Comparison of ENCODE assay signal across 17 cellular contexts in genomic region chr1:154814106-154814505, GRCh38. TPM values are rescaled to one million over a fixed set of nuclear protein-coding genes. Genes with fewer than 3 reads are reported as not detected.
A peak's percentile ranks its signal among the peaks of the same experiment; 100 is the strongest.
DNase-seq lines count a peak whose midpoint lies in the region; ATAC-seq, FAIRE-seq and TF ChIP-seq lines count a peak whose summit lies in the region.
"Had no signal": no experiment of that assay in that cellular context is flagged by ENCODE, and none has a peak within 500 bp of the region (broad histone marks: within the 10 kb centered on the region; RNA-seq: fewer than 3 reads in every experiment).

No MANE protein-coding gene starts in this region.

- no peak for ATAC-seq in K562

- no peak for TF ChIP-seq CTCF in K562 (IDR thresholded peaks at IDR 0.05 in 2 of 3, conservative IDR thresholded peaks at IDR 0.05 in 1 of 3; ENCODE audit: insufficient read depth in 2 of 3, low read depth in 1 of 3, low read length in 3 of 3)
- TF ChIP-seq CTCF in esophagus squamous epithelium (IDR thresholded peaks at IDR 0.05) = no peak
- no peak for TF ChIP-seq CTCF in smooth muscle cell (IDR thresholded peaks at IDR 0.05; ENCODE audit: borderline replicate concordance, insufficient read depth, poor library complexity, severe bottlenecking)

- intact Hi-C loops in K562 (cut with micrococcal nuclease) = no loop called here
- intact Hi-C loops in esophagus squamous epithelium (cut with DNase I) = no loop called here

- H3K4me3 ChIP-seq in K562 = no peak overlapping the region
- H3K4me3 ChIP-seq in esophagus squamous epithelium = no peak overlapping the region
- H3K4me3 ChIP-seq in skeletal muscle tissue (ENCODE audit: low read length in 3 of 3) = no peak overlapping the region
- H3K4me3 ChIP-seq in smooth muscle cell = no peak overlapping the region
- H3K4me3 ChIP-seq: HAP-1 had no signal

- no peak overlapping the region for H3K4me2 ChIP-seq in K562 (ENCODE audit: insufficient read depth, low read length)
- H3K4me2 ChIP-seq in smooth muscle cell = no peak overlapping the region

- no peaks in the 10 kb centered on the region for H3F3A ChIP-seq in smooth muscle cell (ENCODE audit: low read depth)

- peaks cover 0 to 5% of the 10 kb centered on the region in 2 experiments; a peak in 1 of 5 replicates for H3K4me1 ChIP-seq in K562 (replicated peaks in 1 of 2; ENCODE audit: control insufficient read depth in 2 of 2, insufficient read depth in 2 of 2, low read length in 2 of 2)
- H3K4me1 ChIP-seq in esophagus squamous epithelium = peaks cover 0 to 41% (median 22%) of the 10 kb centered on the region in 3 donors
- peaks cover 27 to 50% (median 29%) of the 10 kb centered on the region in 3 donors for H3K4me1 ChIP-seq in skeletal muscle tissue (ENCODE audit: control insufficient read depth in 3 of 3, insufficient read depth in 3 of 3, low read length in 3 of 3)
- H3K4me1 ChIP-seq in smooth muscle cell (ENCODE audit: low read depth) = peaks cover 4% of the 10 kb centered on the region

- H3K27ac ChIP-seq in K562 (ENCODE audit: extremely low read depth, low read depth, low read length) (no peak overlapping the region), esophagus squamous epithelium (peak overlapping the region in 3 of 4 donors; percentile 43 to 64 (median 44)), skeletal muscle tissue (ENCODE audit: low read depth, low read length) (peak overlapping the region; percentile 74), smooth muscle cell (ENCODE audit: low read depth) (no peak overlapping the region)
- H3K27ac ChIP-seq: 22Rv1, C4-2B had no signal

- FAIRE-seq in K562 (lab: Jason Lieb, UNC) = no peak
- FAIRE-seq: D721Med, G401.6 had no signal

- H3K79me2 ChIP-seq in K562 (ENCODE audit: control insufficient read depth, insufficient read depth, low read length) = no peaks in the 10 kb centered on the region
- no peaks in the 10 kb centered on the region for H3K79me2 ChIP-seq in smooth muscle cell (ENCODE audit: low read depth)

- no TSS peak for BruUV-seq in K562 (replicated peaks; lab: Mats Ljungman, UMichigan)

- H3K27me3 ChIP-seq in K562 (ENCODE audit: control insufficient read depth in 2 of 2, insufficient read depth in 2 of 2, low read length in 2 of 2) (peaks cover 62 to 86% of the 10 kb centered on the region in 2 experiments), esophagus squamous epithelium (no peaks in the 10 kb centered on the region), skeletal muscle tissue (ENCODE audit: control insufficient read depth in 3 of 3, insufficient read depth in 3 of 3, low read length in 3 of 3) (no peaks in the 10 kb centered on the region), smooth muscle cell (ENCODE audit: low read depth) (no peaks in the 10 kb centered on the region)

- no peaks in the 10 kb centered on the region for H3K9me3 ChIP-seq in K562 (replicated peaks; ENCODE audit: control insufficient read depth, insufficient read depth, low read depth, low read length)
- no peaks in the 10 kb centered on the region for H3K9me3 ChIP-seq in esophagus squamous epithelium
- no peaks in the 10 kb centered on the region for H3K9me3 ChIP-seq in skeletal muscle tissue (ENCODE audit: control insufficient read depth in 3 of 3, low read length in 3 of 3)
- H3K9me3 ChIP-seq in smooth muscle cell (replicated peaks; ENCODE audit: low read depth) = no peaks in the 10 kb centered on the region
- H3K9me3 ChIP-seq: HAP-1 had no signal

- in situ Hi-C loops in K562 (cut with MboI) = no loop called here

- TF ChIP-seq RAD21 in K562 (CRISPR knock-in tag; conservative IDR thresholded peaks at IDR 0.05 in 1 of 2, IDR thresholded peaks at IDR 0.05 in 1 of 2) = no peak

- POLR2A ChIA-PET in K562 (lab: Yijun Ruan, JAX) = interaction anchor here (0.5 kb wide), 1 partner anchor 38 kb away, joined by 3 read pairs; no protein-coding TSS in a partner anchor

- CTCF ChIA-PET in K562 (lab: Yijun Ruan, JAX; ENCODE audit: low intra/inter-chr PET ratio) = no interaction called here

- H4K20me1 ChIP-seq in K562 (replicated peaks; ENCODE audit: control insufficient read depth, insufficient read depth, low read length) (peaks cover 6% of the 10 kb centered on the region; the same call in 1 of the 2 replicates), smooth muscle cell (ENCODE audit: low read depth) (no peaks in the 10 kb centered on the region)

- H2AFZ ChIP-seq in K562 (ENCODE audit: low read depth, low read length) (no peak overlapping the region), smooth muscle cell (ENCODE audit: low read depth) (no peak overlapping the region)

- TF ChIP-seq POLR2A in K562 (conservative IDR thresholded peaks at IDR 0.05) (no peak), esophagus squamous epithelium (IDR thresholded peaks at IDR 0.05) (no peak)

- no peak overlapping the region for H3K9ac ChIP-seq in K562 (ENCODE audit: insufficient read depth in 1 of 2, low read depth in 2 of 2, low read length in 2 of 2)
- peak overlapping the region in 2 of 3 donors; percentile 35 to 50 for H3K9ac ChIP-seq in skeletal muscle tissue (ENCODE audit: low read depth in 1 of 3, low read length in 3 of 3)
- no peak overlapping the region for H3K9ac ChIP-seq in smooth muscle cell (ENCODE audit: low read depth)

- 8% methylated on average over 3 of the region's 4 CpGs for WGBS in K562 (ENCODE audit: insufficient coverage, low coverage, missing lambda C conversion rate)
- WGBS in esophagus squamous epithelium, 2 donors = 62 to 79% methylated on average over 3 to 4 of the region's 4 CpGs
- 93% methylated on average over 4 of the region's 4 CpGs for WGBS in smooth muscle cell (ENCODE audit: low lambda C conversion rate)

- no peaks in the 10 kb centered on the region for H3K9me1 ChIP-seq in K562 (ENCODE audit: control insufficient read depth, insufficient read depth, low read length)

- TF ChIP-seq EP300 in K562 (IDR thresholded peaks at IDR 0.05; ENCODE audit: low read length) = no peak

- H3K36me3 ChIP-seq in K562 (ENCODE audit: control insufficient read depth, insufficient read depth, low read length) (no peaks in the 10 kb centered on the region), esophagus squamous epithelium (no peaks in the 10 kb centered on the region), skeletal muscle tissue (ENCODE audit: control insufficient read depth in 3 of 3, insufficient read depth in 3 of 3, low read length in 3 of 3) (no peaks in the 10 kb centered on the region), smooth muscle cell (ENCODE audit: low read depth) (no peaks in the 10 kb centered on the region)
- H3K36me3 ChIP-seq: HAP-1 had no signal

- DNase-seq in DMS53 (lab: John Stamatoyannopoulos, UW) (peak; percentile 32), DMS53 treated with DMSO at 0.1 percent for 48 hours (lab: John Stamatoyannopoulos, UW; ENCODE audit: unreplicated experiment) (no peak), K562 (ENCODE audit: extremely low read depth in 1 of 4, low spot score in 3 of 4) (no peak), esophagus squamous epithelium (lab: John Stamatoyannopoulos, UW) (no peak), smooth muscle cell (lab: John Stamatoyannopoulos, UW; ENCODE audit: unreplicated experiment) (no peak), NCI-H510A treated with DMSO at 0.1 percent for 48 hours (lab: John Stamatoyannopoulos, UW) (no peak), NCI-H1105 (lab: John Stamatoyannopoulos, UW) (no peak)
- DNase-seq: AML-193, NCI-H1694, NCI-H446 treated with DMSO at 0.1 percent for 48 hours, RPMI8226 had no signal

TF ChIP-seq in K562, 482 proteins besides CTCF, POLR2A, EP300 and RAD21:
- TF ChIP-seq MNT (conservative IDR thresholded peaks at IDR 0.05) = no peak
- peak; percentile 69; the same call in 1 of the 2 replicates for TF ChIP-seq EZH2 (IDR thresholded peaks at IDR 0.05; ENCODE audit: borderline replicate concordance, low read depth, low read length)
- TF ChIP-seq ZKSCAN1 (IDR thresholded peaks at IDR 0.05; ENCODE audit: low read depth, low read length) = peak; percentile 75

RNA-seq across cellular contexts. Expression of gene KCNN3, which starts 56.0 kb away (rescaled TPM):
- 0.12 TPM in 1 of 2 replicates, not detected in the other for total RNA-seq in K562 (2011; cell fraction: chromatin; rRNA removed; ENCODE audit: low replicate concordance)
- 0.17 TPM in 1 of 2 replicates, not detected in the other for total RNA-seq in K562 (2011; cell fraction: nucleolus; rRNA removed)
- total RNA-seq in K562 (2011; cell fraction: nucleoplasm; rRNA removed) = not detected in 2 replicates
- total RNA-seq in K562 (2014; rRNA removed) (0.12 TPM in 1 of 2 replicates, not detected in the other), K562 (2014; rRNA removed; fragmentation: Illumina TruSeq; extraction: Trizol) (not detected in 2 replicates), K562 (2015; rRNA removed; fragmentation: Illumina TruSeq; extraction: Trizol) (not detected in 2 replicates), K562 (2021) (0.02 and 0.04 TPM in 2 replicates), esophagus squamous epithelium (1 to 10 TPM in 1 of 4 donors, under 1 TPM in 3; 0.08 to 1.7 (median 0.50) TPM), skeletal muscle tissue (3.7 TPM), smooth muscle cell (0.04 and 0.18 TPM in 2 replicates)
- polyA plus RNA-seq in K562 (2011; rRNA removed) (0.03 TPM in 1 of 2 replicates, not detected in the other), K562 (2014; fragmentation: Illumina TruSeq; extraction: Trizol) (not detected in 2 replicates), K562 (2014; fragmentation: Nextera tagmentation; extraction: Ambion mirVana) (not detected), K562 (2014; rRNA removed) (0.03 TPM in 1 of 2 replicates, not detected in the other), smooth muscle cell (0.14 and 0.77 TPM in 2 replicates)
- polyA plus RNA-seq in K562 (2011; cell fraction: cytosol; rRNA removed) = 0.01 and 0.07 TPM in 2 replicates
- polyA plus RNA-seq in K562 (2011; cell fraction: nucleus; rRNA removed) = 0.01 and 0.07 TPM in 2 replicates
- 0.03 and 0.14 TPM in 2 replicates for polyA plus RNA-seq in K562 (2012)
- polyA minus RNA-seq in K562 (2011; rRNA and poly(A)+ RNA removed) = 0.07 TPM in 1 of 2 replicates, not detected in the other
- not detected in 2 replicates for polyA minus RNA-seq in K562 (2011; cell fraction: cytosol; rRNA and poly(A)+ RNA removed)
- polyA minus RNA-seq in K562 (2011; cell fraction: nucleus; rRNA and poly(A)+ RNA removed) = not detected in 2 replicates

Comparison
In these comparisons a context has a peak if more than half of its experiments do, and no peak if none do; other contexts are left out.
1. H3K27ac ChIP-seq: peak in esophagus squamous epithelium (3 of 4) and skeletal muscle tissue (single experiment); none in K562 (single experiment) and smooth muscle cell (single experiment).
2. H3K9ac ChIP-seq: peak in skeletal muscle tissue (2 of 3); none in K562 (0 of 2) and smooth muscle cell (single experiment).